ENCODE assay signal across 9 cellular contexts in the genomic region with DNA sequence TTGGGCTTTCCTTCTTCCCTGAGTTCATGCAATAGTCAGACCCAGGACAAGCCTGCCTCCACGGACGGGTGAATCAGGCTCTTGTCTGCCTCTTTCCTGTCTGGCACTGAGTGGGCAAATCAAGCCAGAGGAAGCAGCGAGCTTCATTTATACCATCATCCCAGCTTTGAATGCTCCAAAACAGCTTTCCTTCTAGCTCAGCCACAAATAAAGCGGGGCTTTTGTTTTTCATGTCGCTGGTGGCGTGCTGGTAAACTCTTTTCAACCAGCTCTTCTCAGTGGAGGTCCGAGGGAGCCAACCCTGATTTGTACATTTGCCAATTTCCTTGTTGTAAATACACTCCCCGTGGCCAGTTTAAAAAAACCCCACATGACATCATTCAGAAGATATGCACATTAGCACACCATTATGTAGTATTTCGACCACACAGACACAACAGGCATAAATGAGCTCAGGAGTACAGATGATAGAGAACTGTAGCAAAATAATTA. TPM values are rescaled to one million over a fixed set of nuclear protein-coding genes. Genes with fewer than 3 reads are reported as not detected.
DNase-seq lines count a peak whose midpoint lies in the region; ATAC-seq lines count a peak whose summit lies in the region.
"Had no signal": no experiment of that assay in that cellular context is flagged by ENCODE, and none has a peak within 500 bp of the region (broad histone marks: within the 10 kb centered on the region; RNA-seq: fewer than 3 reads in every experiment).

No MANE protein-coding gene starts in this region.

- DNase-seq in HT1080 (ENCODE audit: low read depth) = peak; percentile 96
- peak; percentile 97 for DNase-seq in amniotic epithelial cell (ENCODE audit: low read depth)
- peak; percentile 64 for DNase-seq in left ventricle myocardium superior
- DNase-seq in retina = peak; percentile 46
- DNase-seq in T-helper 17 cell = no peak

- no peaks in the 10 kb centered on the region for H3K9me3 ChIP-seq in T-helper 17 cell (ENCODE audit: control insufficient read depth, low read length, poor library complexity, severe bottlenecking)

- intact Hi-C loops in left ventricle myocardium superior (cut with micrococcal nuclease) = no loop called here

- peaks cover 6% of the 10 kb centered on the region for H3K36me3 Mint-ChIP-seq in T-helper 17 cell (ENCODE audit: low read depth)

- H3K4me3 Mint-ChIP-seq in T-helper 17 cell = no peak overlapping the region

- H3K27ac Mint-ChIP-seq in T-helper 17 cell = no peak overlapping the region

- H3K4me1 Mint-ChIP-seq in T-helper 17 cell = peaks cover 13% of the 10 kb centered on the region

- peaks cover 71% of the 10 kb centered on the region for H3K27me3 Mint-ChIP-seq in T-helper 17 cell

- ATAC-seq in left ventricle myocardium superior (peak; percentile 66), HG02884 (IDR thresholded peaks at IDR 0.05; ENCODE audit: unreplicated experiment) (no peak), HG03280 (IDR thresholded peaks at IDR 0.05; ENCODE audit: unreplicated experiment) (no peak), T-helper 17 cell (no peak)
- ATAC-seq in activated CD4-positive, CD25-positive, alpha-beta regulatory T cell treated with anti-CD3 and anti-CD28 coated beads, Interleukin-2, amount 50 U/mL, for 24 hours = no peak

RNA-seq across cellular contexts. Expression of gene C11orf91, which starts 8.6 kb away (rescaled TPM):
- total RNA-seq in HT1080 (2014; rRNA removed; shearing (Covaris generic)) = 0.11 and 1.2 TPM in 2 replicates
- polyA plus RNA-seq in HT1080 (2015; cell fraction: cytosol; rRNA removed) = not detected in 2 replicates
- 1.3 and 1.9 TPM in 2 replicates for polyA plus RNA-seq in HT1080 (2015; cell fraction: nucleus; rRNA removed)
- total RNA-seq in left ventricle myocardium superior (not detected), T-helper 17 cell (not detected)
- total RNA-seq: NCI-H460 had no signal

RNA-seq across cellular contexts. Expression of gene CD59, which starts 44.2 kb away (rescaled TPM):
- total RNA-seq in HT1080 (2014; rRNA removed; shearing (Covaris generic)) = 551 and 728 TPM in 2 replicates
- polyA plus RNA-seq in HT1080 (2015; cell fraction: cytosol; rRNA removed) = 872 and 957 TPM in 2 replicates
- 650 and 657 TPM in 2 replicates for polyA plus RNA-seq in HT1080 (2015; cell fraction: nucleus; rRNA removed)
- total RNA-seq in left ventricle myocardium superior (814 TPM), T-helper 17 cell (10 to 100 TPM; 48.7 to 53.6 TPM)

Comparison
In these comparisons a context has a peak if more than half of its experiments do, and no peak if none do; other contexts are left out.
1. DNase-seq: peak in HT1080 (single experiment), amniotic epithelial cell (single experiment), left ventricle myocardium superior (single experiment) and retina (single experiment); none in T-helper 17 cell (0 of 3).
2. RNA of gene CD59, which starts 44.2 kb away (total RNA-seq): 814 TPM in left ventricle myocardium superior (single experiment) and 551 to 728 TPM in HT1080; 48.7 to 53.6 TPM in T-helper 17 cell; every median in the first group is over 10 times any median in the second.